1 cellular context compared by ENCODE assay signal in the genomic region with DNA sequence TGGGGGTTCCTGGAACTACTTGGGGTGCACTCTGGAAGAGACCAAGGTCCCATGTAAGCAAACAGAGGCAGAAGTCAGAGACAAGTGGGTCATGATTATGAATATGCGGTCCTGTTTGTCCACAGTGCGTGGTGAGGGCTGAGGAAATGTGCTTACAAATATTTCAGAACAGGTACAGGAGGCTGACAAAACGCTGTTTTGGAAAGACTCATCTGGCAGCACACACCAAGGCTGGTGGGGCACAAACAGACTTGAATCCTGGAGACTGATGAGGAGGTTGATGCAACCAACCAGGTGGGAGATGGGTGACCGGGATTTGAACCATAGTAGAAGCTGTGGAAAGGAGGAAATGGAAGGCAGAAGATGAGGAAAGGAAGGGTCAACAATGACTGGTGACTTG.
TF ChIP-seq lines count a peak whose summit lies in the region.

No MANE protein-coding gene starts in this region.

TF ChIP-seq in A549, 52 proteins besides CTCF, POLR2A, EP300 and RAD21:
- TF ChIP-seq, protein P1, sequence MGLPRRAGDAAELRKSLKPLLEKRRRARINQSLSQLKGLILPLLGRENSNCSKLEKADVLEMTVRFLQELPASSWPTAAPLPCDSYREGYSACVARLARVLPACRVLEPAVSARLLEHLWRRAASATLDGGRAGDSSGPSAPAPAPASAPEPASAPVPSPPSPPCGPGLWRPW (IDR thresholded peaks at IDR 0.05), result no peak
- no peak for TF ChIP-seq MAFK (IDR thresholded peaks at IDR 0.05; ENCODE audit: partially characterized antibody)
- TF ChIP-seq CBX8 (IDR thresholded peaks at IDR 0.05), result no peak
- TF ChIP-seq USF2 (IDR thresholded peaks at IDR 0.05), result no peak
- TF ChIP-seq, protein P2, sequence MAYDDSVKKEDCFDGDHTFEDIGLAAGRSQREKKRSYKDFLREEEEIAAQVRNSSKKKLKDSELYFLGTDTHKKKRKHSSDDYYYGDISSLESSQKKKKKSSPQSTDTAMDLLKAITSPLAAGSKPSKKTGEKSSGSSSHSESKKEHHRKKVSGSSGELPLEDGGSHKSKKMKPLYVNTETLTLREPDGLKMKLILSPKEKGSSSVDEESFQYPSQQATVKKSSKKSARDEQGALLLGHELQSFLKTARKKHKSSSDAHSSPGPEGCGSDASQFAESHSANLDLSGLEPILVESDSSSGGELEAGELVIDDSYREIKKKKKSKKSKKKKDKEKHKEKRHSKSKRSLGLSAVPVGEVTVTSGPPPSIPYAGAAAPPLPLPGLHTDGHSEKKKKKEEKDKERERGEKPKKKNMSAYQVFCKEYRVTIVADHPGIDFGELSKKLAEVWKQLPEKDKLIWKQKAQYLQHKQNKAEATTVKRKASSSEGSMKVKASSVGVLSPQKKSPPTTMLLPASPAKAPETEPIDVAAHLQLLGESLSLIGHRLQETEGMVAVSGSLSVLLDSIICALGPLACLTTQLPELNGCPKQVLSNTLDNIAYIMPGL (CRISPR knock-in tag; IDR thresholded peaks at IDR 0.05; ENCODE audit: borderline replicate concordance), result no peak
- no peak for TF ChIP-seq MAZ (IDR thresholded peaks at IDR 0.05; ENCODE audit: borderline replicate concordance, low read depth, low read length)
- no peak for TF ChIP-seq EHMT2 (IDR thresholded peaks at IDR 0.05; ENCODE audit: low read depth)
- TF ChIP-seq KDM5A (IDR thresholded peaks at IDR 0.05), result no peak
- no peak for TF ChIP-seq HOXB13 (CRISPR knock-in tag; IDR thresholded peaks at IDR 0.05; ENCODE audit: low read depth)
- TF ChIP-seq TFCP2L1 (CRISPR knock-in tag; IDR thresholded peaks at IDR 0.05), result no peak
- no peak for TF ChIP-seq PHF8 (IDR thresholded peaks at IDR 0.05; ENCODE audit: borderline replicate concordance, low read depth)
- no peak for TF ChIP-seq HEYL (CRISPR knock-in tag; IDR thresholded peaks at IDR 0.05)
- no peak for TF ChIP-seq ZSCAN20 (CRISPR knock-in tag; IDR thresholded peaks at IDR 0.05)
- no peak for TF ChIP-seq JUN (IDR thresholded peaks at IDR 0.05)
- TF ChIP-seq, protein P3, sequence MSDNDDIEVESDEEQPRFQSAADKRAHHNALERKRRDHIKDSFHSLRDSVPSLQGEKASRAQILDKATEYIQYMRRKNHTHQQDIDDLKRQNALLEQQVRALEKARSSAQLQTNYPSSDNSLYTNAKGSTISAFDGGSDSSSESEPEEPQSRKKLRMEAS (IDR thresholded peaks at IDR 0.05), result no peak
- no peak for TF ChIP-seq ZNF302 (CRISPR knock-in tag; IDR thresholded peaks at IDR 0.05)
- no peak for TF ChIP-seq GATA3 (IDR thresholded peaks at IDR 0.05; ENCODE audit: borderline replicate concordance)
- no peak for TF ChIP-seq CBX2 (IDR thresholded peaks at IDR 0.05; ENCODE audit: borderline replicate concordance, low read depth)
- no peak for TF ChIP-seq MYC (IDR thresholded peaks at IDR 0.05; ENCODE audit: borderline replicate concordance, low read length)
